In genomic region chr5:54310433-54311177, GRCh38 we compare ENCODE assay signal across 8 cellular contexts. TPM values are rescaled to one million over a fixed set of nuclear protein-coding genes. Genes with fewer than 3 reads are reported as not detected.
DNase-seq lines count a peak whose midpoint lies in the region; ATAC-seq lines count a peak whose summit lies in the region.

ARL15 (minus strand) TSS chr5:54310573.

- no peaks in the 10 kb centered on the region for H3K9me3 Mint-ChIP-seq in activated CD4-positive, alpha-beta T cell treated with anti-CD3 and anti-CD28 coated beads, Interleukin-2, amount 10 ng/mL, durations not matched to agents 7 days and 5 days

- H3K9ac ChIP-seq in BLaER1: peak within 1 kb of the TSS; percentile 92

- POLR2A ChIA-PET in activated CD4-positive, alpha-beta T cell treated with anti-CD3 and anti-CD28 coated beads, Interleukin-2, amount 10 ng/mL, durations not matched to agents 7 days and 5 days (lab: Charles Lee): interaction anchor here (0.6 to 0.9 kb wide), 4 partner anchors 727 to 1738 kb away, joined by 3 to 5 read pairs (median 3); no protein-coding TSS in a partner anchor

- DNase-seq in NCI-H69 (lab: John Stamatoyannopoulos, UW) (peak; percentile 99), dedifferentiated amniotic fluid mesenchymal stem cell (ENCODE audit: extremely low spot score) (peak; percentile 98), left lobe of liver (ENCODE audit: low spot score) (peak; percentile 99)
- DNase-seq in activated CD4-positive, alpha-beta T cell treated with anti-CD3 and anti-CD28 coated beads, Interleukin-2, amount 10 ng/mL, durations not matched to agents 7 days and 5 days: peak; percentile 99
- DNase-seq in stimulated activated CD4-positive, alpha-beta T cell treated with anti-CD3 and anti-CD28 coated beads, Interleukin-2, amount 100 ng/mL, for 4 hours (ENCODE audit: low read depth): peak; percentile 96

- peaks cover 39% of the 10 kb centered on the region for H4K20me1 ChIP-seq in BLaER1

- peaks cover 29% of the 10 kb centered on the region for H3K4me1 Mint-ChIP-seq in activated CD4-positive, alpha-beta T cell treated with anti-CD3 and anti-CD28 coated beads, Interleukin-2, amount 10 ng/mL, durations not matched to agents 7 days and 5 days

- ATAC-seq in GM19328 (IDR thresholded peaks at IDR 0.05; ENCODE audit: unreplicated experiment): peak; percentile 96
- peak; percentile 96 for ATAC-seq in HG03520 (IDR thresholded peaks at IDR 0.05; ENCODE audit: unreplicated experiment)
- ATAC-seq in left lobe of liver: peak; percentile 90

- peaks cover 21% of the 10 kb centered on the region for H3K4me1 ChIP-seq in BLaER1

- peaks cover 14% of the 10 kb centered on the region for H3K27me3 Mint-ChIP-seq in activated CD4-positive, alpha-beta T cell treated with anti-CD3 and anti-CD28 coated beads, Interleukin-2, amount 10 ng/mL, durations not matched to agents 7 days and 5 days

- H3K9me3 ChIP-seq in BLaER1: no peaks in the 10 kb centered on the region

- peak within 1 kb of the TSS; percentile 97 for H3K27ac Mint-ChIP-seq in activated CD4-positive, alpha-beta T cell treated with anti-CD3 and anti-CD28 coated beads, Interleukin-2, amount 10 ng/mL, durations not matched to agents 7 days and 5 days

- peak within 1 kb of the TSS; percentile 90 for H3K27ac ChIP-seq in BLaER1

- peak within 1 kb of the TSS; percentile 94 for H3K4me3 Mint-ChIP-seq in activated CD4-positive, alpha-beta T cell treated with anti-CD3 and anti-CD28 coated beads, Interleukin-2, amount 10 ng/mL, durations not matched to agents 7 days and 5 days

- H3K4me2 ChIP-seq in BLaER1: peak within 1 kb of the TSS; percentile 90

- peak within 1 kb of the TSS; percentile 91 for H3K4me3 ChIP-seq in BLaER1

- CTCF ChIA-PET in activated CD4-positive, alpha-beta T cell treated with anti-CD3 and anti-CD28 coated beads, Interleukin-2, amount 10 ng/mL, durations not matched to agents 7 days and 5 days (lab: Charles Lee): interaction anchor here (0.6 to 1.2 kb wide), 5 partner anchors 102 to 1485 kb away, joined by 3 to 5 read pairs (median 3); partner anchors contain the start of gene SNX18

- H3K36me3 Mint-ChIP-seq in activated CD4-positive, alpha-beta T cell treated with anti-CD3 and anti-CD28 coated beads, Interleukin-2, amount 10 ng/mL, durations not matched to agents 7 days and 5 days (ENCODE audit: low read depth): no peaks in the 10 kb centered on the region

- no peaks in the 10 kb centered on the region for H3K36me3 ChIP-seq in BLaER1

- H3K27me3 ChIP-seq in BLaER1: no peaks in the 10 kb centered on the region

RNA-seq across cellular contexts. Expression of gene ARL15, which starts in this region (rescaled TPM):
- 10 to 100 TPM; 13.5 to 16.1 TPM for total RNA-seq in activated CD4-positive, alpha-beta T cell treated with anti-CD3 and anti-CD28 coated beads, Interleukin-2, amount 10 ng/mL, durations not matched to agents 7 days and 5 days
- total RNA-seq in left lobe of liver: 6.0 TPM

Comparison
In these comparisons a context has a peak if more than half of its experiments do, and no peak if none do; other contexts are left out.
1. Peak in every context shown above with its lines: DNase-seq, ATAC-seq, H3K4me3 ChIP-seq and H3K27ac ChIP-seq.